20 cellular contexts compared by ENCODE assay signal in genomic region chr7:20284398-20285143, GRCh38. TPM values are rescaled to one million over a fixed set of nuclear protein-coding genes. Genes with fewer than 3 reads are reported as not detected.
DNase-seq lines count a peak whose midpoint lies in the region; ATAC-seq and TF ChIP-seq lines count a peak whose summit lies in the region.
"Had no signal": no experiment of that assay in that cellular context is flagged by ENCODE, and none has a peak within 500 bp of the region (broad histone marks: within the 10 kb centered on the region; RNA-seq: fewer than 3 reads in every experiment).

No MANE protein-coding gene starts in this region.

- H3K27me3 ChIP-seq in CD8-positive, alpha-beta T cell (ENCODE audit: insufficient read depth, low read length) = no peaks in the 10 kb centered on the region
- H3K27me3 ChIP-seq in mammary epithelial cell (ENCODE audit: insufficient read depth, low read length) = no peaks in the 10 kb centered on the region
- H3K27me3 ChIP-seq: hepatocyte, tibial nerve had no signal

- no TSS peak for BruUV-seq in mammary epithelial cell (replicated peaks; lab: Mats Ljungman, UMichigan)

- H3K79me2 ChIP-seq in mammary epithelial cell (ENCODE audit: insufficient read depth, low read length) = no peaks in the 10 kb centered on the region
- H3K79me2 ChIP-seq: hepatocyte had no signal

- H3K27me3 Mint-ChIP-seq in CD8-positive, alpha-beta T cell (ENCODE audit: low read depth) = no peaks in the 10 kb centered on the region
- no peaks in the 10 kb centered on the region for H3K27me3 Mint-ChIP-seq in mesothelial cell of epicardium (ENCODE audit: low read depth)
- H3K27me3 Mint-ChIP-seq: stimulated activated naive CD8-positive, alpha-beta T cell treated with anti-CD3 and anti-CD28 coated beads, Interleukin-15, Interleukin-2, amounts not matched to agents 100 ng/mL and 50 ng/mL, for 24 hours had no signal

- in situ Hi-C loops in mammary epithelial cell (cut with MboI; ENCODE audit: low sequenced_read_pairs in 2 of 2) (no loop called here), ACHN (cut with HindIII; ENCODE audit: low pct_ligation_motif_present, low pct_unique_long_range_greater_than_20kb, low sequenced_read_pairs) (no loop called here)

- no peak overlapping the region for H3K4me3 ChIP-seq in CD8-positive, alpha-beta T cell (ENCODE audit: low read depth, low read length)
- H3K4me3 ChIP-seq in mammary epithelial cell (replicated peaks in 1 of 3; ENCODE audit: insufficient read depth in 1 of 3, low read depth in 2 of 3, low read length in 3 of 3) = no peak overlapping the region
- H3K4me3 ChIP-seq: hepatocyte, tibial nerve had no signal

- no peaks in the 10 kb centered on the region for H3K36me3 Mint-ChIP-seq in CD8-positive, alpha-beta T cell
- H3K36me3 Mint-ChIP-seq in mesothelial cell of epicardium = no peaks in the 10 kb centered on the region

- no peak for ATAC-seq in CD8-positive, alpha-beta T cell
- ATAC-seq in GM18868 (IDR thresholded peaks at IDR 0.05; ENCODE audit: unreplicated experiment) (peak; percentile 55), HG03432 (IDR thresholded peaks at IDR 0.05; ENCODE audit: unreplicated experiment) (peak; percentile 30)

- H4K20me1 ChIP-seq in mammary epithelial cell (ENCODE audit: insufficient read depth, low read length) = no peaks in the 10 kb centered on the region

- no peak overlapping the region for H3K27ac ChIP-seq in CD8-positive, alpha-beta T cell (ENCODE audit: low read depth, low read length)
- H3K27ac ChIP-seq in mammary epithelial cell (ENCODE audit: insufficient read depth, low read depth, low read length) = no peak overlapping the region
- H3K27ac ChIP-seq: hepatocyte, tibial nerve, VCaP had no signal

- 100% methylated on average over 1 of the region's 1 CpG for WGBS in mammary epithelial cell (ENCODE audit: low coverage, missing lambda C conversion rate)

- intact Hi-C loops in CD8-positive, alpha-beta T cell (cut with DNase I, micrococcal nuclease) = no loop called here
- intact Hi-C loops in mammary epithelial cell (cut with micrococcal nuclease) = no loop called here

- no peaks in the 10 kb centered on the region for H3K9me3 ChIP-seq in CD8-positive, alpha-beta T cell (ENCODE audit: low read length)
- H3K9me3 ChIP-seq in mammary epithelial cell (replicated peaks; ENCODE audit: insufficient read depth, low read length) = no peaks in the 10 kb centered on the region
- H3K9me3 ChIP-seq: tibial nerve had no signal

- TF ChIP-seq CTCF in CD8-positive, alpha-beta T cell (IDR thresholded peaks at IDR 0.05) = peak; percentile 27
- TF ChIP-seq CTCF in mammary epithelial cell (conservative IDR thresholded peaks at IDR 0.05 in 1 of 2, IDR thresholded peaks at IDR 0.05 in 1 of 2; ENCODE audit: extremely low read depth in 1 of 2, insufficient read depth in 1 of 2, low read depth in 1 of 2, low read length in 2 of 2) = no peak
- TF ChIP-seq CTCF in mesothelial cell of epicardium (IDR thresholded peaks at IDR 0.05; ENCODE audit: unreplicated experiment) = no peak

- no peaks in the 10 kb centered on the region for H3K4me1 Mint-ChIP-seq in CD8-positive, alpha-beta T cell (ENCODE audit: low read depth)
- H3K4me1 Mint-ChIP-seq in mesothelial cell of epicardium = peaks cover 19% of the 10 kb centered on the region

- H3K9ac ChIP-seq in mammary epithelial cell (ENCODE audit: insufficient read depth, low read length) = no peak overlapping the region

- no peaks in the 10 kb centered on the region for H3K4me1 ChIP-seq in CD8-positive, alpha-beta T cell (ENCODE audit: insufficient read depth, low read length)
- no peaks in the 10 kb centered on the region for H3K4me1 ChIP-seq in mammary epithelial cell (ENCODE audit: insufficient read depth, low read length)
- H3K4me1 ChIP-seq: tibial nerve had no signal

- no peak overlapping the region for H2AFZ ChIP-seq in mammary epithelial cell (ENCODE audit: low read depth, low read length)
- H2AFZ ChIP-seq: hepatocyte had no signal

- POLR2A ChIA-PET in CD8-positive, alpha-beta T cell (lab: Charles Lee) = no interaction called here

- H3K4me3 Mint-ChIP-seq in CD8-positive, alpha-beta T cell = no peak overlapping the region
- no peak overlapping the region for H3K4me3 Mint-ChIP-seq in mesothelial cell of epicardium
- H3K4me3 Mint-ChIP-seq: stimulated activated naive CD8-positive, alpha-beta T cell treated with anti-CD3 and anti-CD28 coated beads, Interleukin-15, Interleukin-2, amounts not matched to agents 100 ng/mL and 50 ng/mL, for 24 hours had no signal

- no peak overlapping the region for H3K27ac Mint-ChIP-seq in CD8-positive, alpha-beta T cell
- H3K27ac Mint-ChIP-seq in mesothelial cell of epicardium = no peak overlapping the region
- H3K27ac Mint-ChIP-seq: stimulated activated naive CD8-positive, alpha-beta T cell treated with anti-CD3 and anti-CD28 coated beads, Interleukin-15, Interleukin-2, amounts not matched to agents 100 ng/mL and 50 ng/mL, for 24 hours had no signal

- no peaks in the 10 kb centered on the region for H3K36me3 ChIP-seq in CD8-positive, alpha-beta T cell (ENCODE audit: insufficient read depth, low read length)
- no peaks in the 10 kb centered on the region for H3K36me3 ChIP-seq in mammary epithelial cell (ENCODE audit: insufficient read depth, low read length)
- H3K36me3 ChIP-seq: tibial nerve had no signal

- CTCF ChIA-PET in CD8-positive, alpha-beta T cell (lab: Charles Lee) = no interaction called here
- CTCF ChIA-PET in mammary epithelial cell (lab: Charles Lee; ENCODE audit: low non-redundant PET) = no interaction called here

- dilution Hi-C loops in mammary epithelial cell (cut with HindIII; ENCODE audit: low sequenced_read_pairs) = no loop called here

- no peaks in the 10 kb centered on the region for H3K9me3 Mint-ChIP-seq in CD8-positive, alpha-beta T cell
- peaks cover 3% of the 10 kb centered on the region for H3K9me3 Mint-ChIP-seq in mesothelial cell of epicardium
- H3K9me3 Mint-ChIP-seq: stimulated activated naive CD8-positive, alpha-beta T cell treated with anti-CD3 and anti-CD28 coated beads, Interleukin-15, Interleukin-2, amounts not matched to agents 100 ng/mL and 50 ng/mL, for 24 hours had no signal

- no peak overlapping the region for H3K4me2 ChIP-seq in mammary epithelial cell (ENCODE audit: insufficient read depth, low read depth, low read length)
- H3K4me2 ChIP-seq: hepatocyte had no signal

- DNase-seq in CD8-positive, alpha-beta T cell = no peak
- DNase-seq in mammary epithelial cell = peak; percentile 75
- DNase-seq in cerebellar nuclear complex (lab: John Stamatoyannopoulos, UW) = no peak
- no peak for DNase-seq in mesothelial cell of epicardium (ENCODE audit: low spot score in 2 of 2, unreplicated experiment in 2 of 2)
- DNase-seq in NCI-H146 treated with DMSO at 0.1 percent for 48 hours (lab: John Stamatoyannopoulos, UW; ENCODE audit: unreplicated experiment) = no peak
- DNase-seq in ACHN = no peak
- DNase-seq: activated CD4-positive, alpha-beta T cell treated with anti-CD3 and anti-CD28 coated beads, Interleukin-2, amount 50 U/mL, for 1 hour; activated gamma-delta T cell treated with Interleukin-2 at 50 U/mL for 16 hours; cortex of kidney; NCI-H1436 treated with DMSO at 0.1 percent for 48 hours; NCI-H774; small intestine; stimulated activated CD4-positive, alpha-beta T cell treated with anti-CD3 and anti-CD28 coated beads, Interleukin-2, amount 100 ng/mL, for 48 hours; T-helper 2 cell had no signal

RNA-seq across cellular contexts. Expression of gene ITGB8, which starts 46.1 kb away (rescaled TPM):
- total RNA-seq in CD8-positive, alpha-beta T cell = not detected
- total RNA-seq in mammary epithelial cell (100 to 1,000 TPM in 1 of 2 donors, 10 to 100 TPM in 1; 41.9 to 221 TPM), mesothelial cell of epicardium (15.3 to 15.6 TPM (median 15.3 TPM) in 3 replicates)
- polyA plus RNA-seq in mammary epithelial cell = 32.3 TPM
- 48.6 TPM for polyA minus RNA-seq in mammary epithelial cell

Comparison
In these comparisons a context has a peak if more than half of its experiments do, and no peak if none do; other contexts are left out.
1. RNA of gene ITGB8, which starts 46.1 kb away (total RNA-seq): 41.9 to 221 TPM in mammary epithelial cell and 15.3 to 15.6 TPM in mesothelial cell of epicardium; not detected in CD8-positive, alpha-beta T cell; every median in the first group is over 10 times any median in the second.